Comparison of ENCODE assay signal across 1 cellular context in the genomic region with DNA sequence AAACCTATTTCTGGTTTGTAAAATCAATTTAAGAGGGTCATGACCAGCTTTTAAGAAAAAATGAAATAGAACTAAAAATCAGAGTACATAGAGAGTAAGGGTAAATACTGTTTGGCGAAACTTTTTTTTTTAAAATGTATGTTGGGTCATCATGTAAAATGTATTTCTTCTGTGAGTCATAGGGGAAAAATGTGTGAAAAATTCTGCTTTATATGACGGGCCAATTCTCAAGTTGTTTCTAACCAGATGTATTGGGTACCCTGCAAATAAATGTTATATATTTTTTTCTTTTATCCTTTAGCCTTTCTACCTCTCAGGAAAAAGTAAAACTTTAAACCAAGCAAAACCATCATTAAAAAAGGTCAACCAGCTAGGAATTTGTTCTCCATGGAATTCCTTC.
TF ChIP-seq lines count a peak whose summit lies in the region.

No MANE protein-coding gene starts in this region.

TF ChIP-seq in HepG2, 621 proteins besides CTCF, POLR2A, EP300 and RAD21:
- no peak for TF ChIP-seq SMC3 (IDR thresholded peaks at IDR 0.05; ENCODE audit: low read length)
- no peak for TF ChIP-seq SP5 (CRISPR knock-in tag; IDR thresholded peaks at IDR 0.05; ENCODE audit: borderline replicate concordance, low read depth)
- no peak for TF ChIP-seq ZNF17 (CRISPR knock-in tag; IDR thresholded peaks at IDR 0.05)
- no peak for TF ChIP-seq SNAPC2 (CRISPR knock-in tag; IDR thresholded peaks at IDR 0.05)
- TF ChIP-seq CREB1 (IDR thresholded peaks at IDR 0.05) = peak; percentile 27; the same call in 1 of the 2 replicates
- TF ChIP-seq CREB1 (CRISPR knock-in tag; IDR thresholded peaks at IDR 0.05) = no peak
- no peak for TF ChIP-seq DR1 (CRISPR knock-in tag; IDR thresholded peaks at IDR 0.05)
